ENCODE assay signal across 9 cellular contexts in genomic region chr4:25654971-25655963, GRCh38. TPM values are rescaled to one million over a fixed set of nuclear protein-coding genes. Genes with fewer than 3 reads are reported as not detected.
A peak's percentile ranks its signal among the peaks of the same experiment; 100 is the strongest.
DNase-seq lines count a peak whose midpoint lies in the region; ATAC-seq and TF ChIP-seq lines count a peak whose summit lies in the region.
"Had no signal": no experiment of that assay in that cellular context is flagged by ENCODE, and none has a peak within 500 bp of the region (broad histone marks: within the 10 kb centered on the region; RNA-seq: fewer than 3 reads in every experiment).

Gene SLC34A2 (plus strand): TSS chr4:25655851. CDS start chr4:25662501, 6,650 bp downstream.

- H3K4me1 Mint-ChIP-seq in osteocyte (ENCODE audit: unreplicated experiment): peaks cover 12% of the 10 kb centered on the region

- no peaks in the 10 kb centered on the region for H3K9me3 Mint-ChIP-seq in osteocyte (ENCODE audit: unreplicated experiment)

- H3K36me3 Mint-ChIP-seq in osteocyte (ENCODE audit: unreplicated experiment): no peaks in the 10 kb centered on the region

- no peak for TF ChIP-seq CTCF in osteocyte (IDR thresholded peaks at IDR 0.05)

- DNase-seq in DMS79 (lab: John Stamatoyannopoulos, UW) (peak; percentile 29), MV-4-11 (lab: John Stamatoyannopoulos, UW) (peak; percentile 69), germinal center (ENCODE audit: low spot score) (peak; percentile 36), osteocyte (ENCODE audit: extremely low spot score, unreplicated experiment) (no peak)
- no peak for DNase-seq in effector CD8-positive, alpha-beta T cell (lab: John Stamatoyannopoulos, UW)
- no peak for DNase-seq in activated naive CD4-positive, alpha-beta T cell treated with anti-CD3 and anti-CD28 coated beads, Interleukin-2, amount 50 U/mL, for 16 hours
- DNase-seq: activated CD4-positive, CD25-positive, alpha-beta regulatory T cell treated with anti-CD3 and anti-CD28 coated beads, Interleukin-2, amount 50 U/mL, for 72 hours had no signal

- H3K27ac Mint-ChIP-seq in osteocyte (ENCODE audit: unreplicated experiment): no peak within 1 kb of the TSS

- H3K27me3 Mint-ChIP-seq in osteocyte (ENCODE audit: unreplicated experiment): peaks cover 37% of the 10 kb centered on the region

- ATAC-seq in GM21786 (IDR thresholded peaks at IDR 0.05; ENCODE audit: unreplicated experiment) (no peak), GM18873 (IDR thresholded peaks at IDR 0.05; ENCODE audit: low FRiP score, unreplicated experiment) (no peak)

- H3K4me3 Mint-ChIP-seq in osteocyte (ENCODE audit: unreplicated experiment): peak within 1 kb of the TSS; percentile 36

RNA-seq across cellular contexts. Expression of gene SLC34A2, which starts in this region (rescaled TPM):
- not detected in 2 replicates for total RNA-seq in osteocyte

Comparison
In these comparisons a context has a peak if more than half of its experiments do, and no peak if none do; other contexts are left out.
1. DNase-seq: peak in DMS79 (single experiment), MV-4-11 (single experiment) and germinal center (single experiment); none in osteocyte (single experiment), effector CD8-positive, alpha-beta T cell (single experiment) and activated naive CD4-positive, alpha-beta T cell treated with anti-CD3 and anti-CD28 coated beads, Interleukin-2, amount 50 U/mL, for 16 hours (single experiment).